ENCODE assay signal across 8 cellular contexts in genomic region chr15:82646250-82647044, GRCh38. TPM values are rescaled to one million over a fixed set of nuclear protein-coding genes. Genes with fewer than 3 reads are reported as not detected.
DNase-seq lines count a peak whose midpoint lies in the region; ATAC-seq, FAIRE-seq and TF ChIP-seq lines count a peak whose summit lies in the region.

No MANE protein-coding gene starts in this region.

- no peak overlapping the region for H2AFZ ChIP-seq in HepG2 (ENCODE audit: low read length)

- H3K36me3 ChIP-seq in ectodermal cell (ENCODE audit: control insufficient read depth, insufficient read depth, low read length) (no peaks in the 10 kb centered on the region), A673 (ENCODE audit: insufficient read depth, low read length, poor library complexity, severe bottlenecking) (no peaks in the 10 kb centered on the region), HepG2 (replicated peaks in 1 of 2; ENCODE audit: control insufficient read depth in 1 of 2, insufficient read depth in 2 of 2, low read length in 2 of 2) (no peaks in the 10 kb centered on the region)

- H3K9ac ChIP-seq in HepG2 (ENCODE audit: insufficient read depth, low read depth, low read length) = no peak overlapping the region

- H3K4me3 ChIP-seq in ectodermal cell (ENCODE audit: insufficient read depth, low read depth, low read length) (peak overlapping the region; percentile 3), A673 (ENCODE audit: low read depth, low read length, poor library complexity, severe bottlenecking) (no peak overlapping the region), HepG2 (replicated peaks in 1 of 3; ENCODE audit: insufficient read depth in 1 of 3, low read depth in 2 of 3, low read length in 3 of 3) (no peak overlapping the region)

- intact Hi-C loops in A673 (cut with micrococcal nuclease; ENCODE audit: unreplicated experiment) = no loop called here
- intact Hi-C loops in HepG2 (cut with micrococcal nuclease; ENCODE audit: unreplicated experiment) = no loop called here

- no peaks in the 10 kb centered on the region for H3K9me3 ChIP-seq in ectodermal cell (ENCODE audit: control insufficient read depth, low read length)
- H3K9me3 ChIP-seq in A673 (ENCODE audit: low read depth, low read length, poor library complexity, severe bottlenecking) = no peaks in the 10 kb centered on the region
- no peaks in the 10 kb centered on the region for H3K9me3 ChIP-seq in HepG2 (ENCODE audit: low read length)

- H3K27me3 ChIP-seq in ectodermal cell (ENCODE audit: control insufficient read depth, insufficient read depth, low read length, poor library complexity, severe bottlenecking) (peaks cover 79% of the 10 kb centered on the region), A673 (replicated peaks; ENCODE audit: insufficient read depth, low read depth, low read length, poor library complexity) (peaks cover 90% of the 10 kb centered on the region), HepG2 (ENCODE audit: control insufficient read depth in 1 of 2, insufficient read depth in 2 of 2, low read length in 2 of 2) (peaks cover 4 to 35% of the 10 kb centered on the region in 2 experiments; a peak in 4 of 5 replicates)

- no peaks in the 10 kb centered on the region for H4K20me1 ChIP-seq in HepG2 (ENCODE audit: insufficient read depth, low read length)

- TF ChIP-seq RAD21 in HepG2 (CRISPR knock-in tag; IDR thresholded peaks at IDR 0.05) = no peak

- TF ChIP-seq EP300 in HepG2 (IDR thresholded peaks at IDR 0.05; ENCODE audit: low read depth in 2 of 2, low read length in 2 of 2) (no peak), HepG2 (CRISPR knock-in tag; IDR thresholded peaks at IDR 0.05; ENCODE audit: borderline replicate concordance) (no peak)

- ATAC-seq in GM21576 (IDR thresholded peaks at IDR 0.05; ENCODE audit: unreplicated experiment) (no peak), HepG2 (no peak; the same call in 2 of the 3 replicates), GM18505 (IDR thresholded peaks at IDR 0.05; ENCODE audit: unreplicated experiment) (no peak)

- DNase-seq in COLO668 (lab: John Stamatoyannopoulos, UW; ENCODE audit: unreplicated experiment) = peak; percentile 63
- DNase-seq in NCI-H2029 (lab: John Stamatoyannopoulos, UW) = peak; percentile 9
- DNase-seq in nucleus accumbens (lab: John Stamatoyannopoulos, UW) = peak in 35 of 56 donors; percentile 8 to 67 (median 37)
- DNase-seq in A673 (ENCODE audit: low spot score) = no peak
- no peak for DNase-seq in HepG2 (ENCODE audit: low spot score)

- WGBS in ectodermal cell, 2 experiments = 31% methylated on average over 56 of the region's 56 CpGs
- WGBS in HepG2 (ENCODE audit: low lambda C conversion rate) = 66% methylated on average over 39 of the region's 56 CpGs

- TF ChIP-seq CTCF in A673 (conservative IDR thresholded peaks at IDR 0.05; ENCODE audit: low read depth, low read length) (no peak), HepG2 (CRISPR knock-in tag; IDR thresholded peaks at IDR 0.05) (no peak)

- CTCF ChIA-PET in A673 (lab: Charles Lee) = no interaction called here
- CTCF ChIA-PET in HepG2 (lab: Yijun Ruan, JAX; ENCODE audit: low intra/inter-chr PET ratio, low total read pairs) = no interaction called here

- H3K4me1 ChIP-seq in ectodermal cell (ENCODE audit: control insufficient read depth, insufficient read depth, low read length) (peaks cover 12% of the 10 kb centered on the region), A673 (ENCODE audit: insufficient read depth, low read length, poor library complexity, severe bottlenecking) (peaks cover 6% of the 10 kb centered on the region), HepG2 (ENCODE audit: insufficient read depth, low read length) (no peaks in the 10 kb centered on the region)

- POLR2A ChIA-PET in A673 (lab: Charles Lee; ENCODE audit: low non-redundant PET) (no interaction called here), HepG2 (lab: Yijun Ruan, JAX) (no interaction called here)

- TF ChIP-seq POLR2A in HepG2 (IDR thresholded peaks at IDR 0.05; ENCODE audit: insufficient read depth in 1 of 2, low read depth in 2 of 2, low read length in 2 of 2) = no peak
- TF ChIP-seq POLR2A in GM18505 (IDR thresholded peaks at IDR 0.05; ENCODE audit: borderline replicate concordance, extremely low read depth, insufficient read depth, insufficient read length) = no peak

- FAIRE-seq in HepG2 (lab: Jason Lieb, UNC) = no peak

- no TSS peak for BruUV-seq in A673 (replicated peaks; lab: Mats Ljungman, UMichigan)
- BruUV-seq in HepG2 (replicated peaks; lab: Mats Ljungman, UMichigan) = no TSS peak

- no peaks in the 10 kb centered on the region for H3K79me2 ChIP-seq in HepG2 (ENCODE audit: insufficient read depth, low read length)

- in situ Hi-C loops in HepG2 (cut with HindIII; ENCODE audit: extremely low pct_ligation_motif_present, low pct_unique_long_range_greater_than_20kb) = no loop called here

- H3K27ac ChIP-seq in ectodermal cell (ENCODE audit: insufficient read depth, low read depth, low read length, poor library complexity, severe bottlenecking) (no peak overlapping the region), A673 (ENCODE audit: low read depth, low read length, poor library complexity, severe bottlenecking) (no peak overlapping the region), HepG2 (ENCODE audit: extremely low read length, insufficient read depth, low read length) (no peak overlapping the region)

- H3K4me2 ChIP-seq in HepG2 (ENCODE audit: low read depth, low read length) = no peak overlapping the region

TF ChIP-seq in HepG2, 621 proteins besides CTCF, POLR2A, EP300 and RAD21 (continues in another document):
- TF ChIP-seq EED (CRISPR knock-in tag; IDR thresholded peaks at IDR 0.05) (no peak), ELF3 (CRISPR knock-in tag; IDR thresholded peaks at IDR 0.05) (no peak), ZSCAN22 (CRISPR knock-in tag; IDR thresholded peaks at IDR 0.05) (no peak), ZNF414 (CRISPR knock-in tag; IDR thresholded peaks at IDR 0.05) (no peak), ATRX (CRISPR knock-in tag; IDR thresholded peaks at IDR 0.05; ENCODE audit: borderline replicate concordance) (no peak), NFE2L1 (CRISPR knock-in tag; IDR thresholded peaks at IDR 0.05; ENCODE audit: borderline replicate concordance) (no peak), ZNF205 (CRISPR knock-in tag; IDR thresholded peaks at IDR 0.05) (no peak), ZC3H4 (CRISPR knock-in tag; IDR thresholded peaks at IDR 0.05; ENCODE audit: borderline replicate concordance) (no peak)

RNA-seq across cellular contexts. Expression of gene CPEB1, which starts 0.7 kb away (rescaled TPM):
- polyA plus RNA-seq in ectodermal cell (2013, experiment 1 of 4) = 4.7 TPM
- 5.7 TPM for polyA plus RNA-seq in ectodermal cell (2013, experiment 2 of 4)
- 3.2 TPM for polyA plus RNA-seq in ectodermal cell (2013, experiment 3 of 4)
- polyA plus RNA-seq in ectodermal cell (2013, experiment 4 of 4) = 5.3 TPM
- total RNA-seq in A673 (2021) = 0.15 TPM in 1 of 2 replicates, not detected in the other
- 0.07 TPM in 1 of 2 replicates, not detected in the other for total RNA-seq in HepG2 (2016; rRNA removed; fragmentation: Illumina TruSeq; extraction: Trizol)
- total RNA-seq in HepG2 (2016; cell fraction: cytosol; rRNA removed; fragmentation: Illumina TruSeq; extraction: Trizol; ENCODE audit: low read depth) = not detected in 2 replicates
- 0.04 TPM in 1 of 2 replicates, not detected in the other for total RNA-seq in HepG2 (2016; cell fraction: insoluble cytoplasmic fraction; rRNA removed; fragmentation: Illumina TruSeq; extraction: Trizol)
- total RNA-seq in HepG2 (2016; cell fraction: membrane; rRNA removed; fragmentation: Illumina TruSeq; extraction: Trizol) = not detected in 2 replicates
- total RNA-seq in HepG2 (2016; cell fraction: nucleus; rRNA removed; fragmentation: Illumina TruSeq; extraction: Trizol) = not detected in 2 replicates
- polyA plus RNA-seq in HepG2 (2011; rRNA removed) = 0.03 and 0.04 TPM in 2 replicates
- polyA plus RNA-seq in HepG2 (2011; cell fraction: cytosol; rRNA removed) = 0.04 TPM in 2 replicates
- polyA plus RNA-seq in HepG2 (2011; cell fraction: nucleus; rRNA removed) = 0.14 and 0.23 TPM in 2 replicates
- polyA plus RNA-seq in HepG2 (2012) = 0.11 TPM in 1 of 2 replicates, not detected in the other
- polyA plus RNA-seq in HepG2 (2016; cell fraction: cytosol; fragmentation: Illumina TruSeq; extraction: Trizol; ENCODE audit: low read depth) = not detected in 2 replicates
- polyA plus RNA-seq in HepG2 (2016; cell fraction: insoluble cytoplasmic fraction; fragmentation: Illumina TruSeq; extraction: Trizol; ENCODE audit: low read depth) = not detected in 2 replicates
- not detected in 2 replicates for polyA plus RNA-seq in HepG2 (2016; cell fraction: membrane; fragmentation: Illumina TruSeq; extraction: Trizol; ENCODE audit: low read depth)
- polyA plus RNA-seq in HepG2 (2016; cell fraction: nucleus; fragmentation: Illumina TruSeq; extraction: Trizol; ENCODE audit: insufficient read depth, low read depth) = not detected in 2 replicates
- polyA minus RNA-seq in HepG2 (2011; rRNA and poly(A)+ RNA removed; ENCODE audit: low replicate concordance) = 0.05 TPM in 1 of 2 replicates, not detected in the other
- polyA minus RNA-seq in HepG2 (2011; cell fraction: cytosol; rRNA and poly(A)+ RNA removed) = 0.20 TPM in 1 of 2 replicates, not detected in the other
- polyA minus RNA-seq in HepG2 (2011; cell fraction: nucleus; rRNA and poly(A)+ RNA removed) = not detected in 2 replicates

Comparison
In these comparisons a context has a peak if more than half of its experiments do, and no peak if none do; other contexts are left out.
1. DNase-seq: peak in COLO668 (single experiment), NCI-H2029 (single experiment) and nucleus accumbens (35 of 56); none in A673 (single experiment) and HepG2 (single experiment).